Comparison of ENCODE assay signal across 8 cellular contexts in the genomic region with DNA sequence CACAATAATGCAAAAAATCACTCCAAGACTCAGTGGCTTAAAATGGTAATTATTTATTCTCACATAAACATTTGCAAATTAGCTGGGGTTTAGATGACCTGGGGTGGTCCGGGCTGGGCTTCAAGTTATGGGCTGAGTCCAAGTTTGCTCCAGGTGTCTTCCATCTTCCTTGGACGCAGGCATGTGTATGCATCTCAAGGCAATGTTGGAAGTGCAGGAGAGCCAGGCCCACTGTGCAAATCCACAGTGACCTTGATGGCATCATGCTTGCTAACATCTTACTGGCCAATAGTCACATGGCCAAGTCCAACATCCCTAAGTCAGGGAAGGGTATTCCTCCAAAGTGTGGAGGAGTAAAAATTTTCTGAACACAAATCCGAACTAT.
A peak's percentile ranks its signal among the peaks of the same experiment; 100 is the strongest.
DNase-seq lines count a peak whose midpoint lies in the region; ATAC-seq and TF ChIP-seq lines count a peak whose summit lies in the region.
"Not testable (repeated sequence)": the region's sequence is repeated elsewhere in the genome, so short reads cannot be mapped to it uniquely, and the experiment has no call there.

No MANE protein-coding gene starts in this region.

- not testable (repeated sequence) for ATAC-seq in WTC11

- not testable (repeated sequence) for H3K4ac ChIP-seq in H9 (ENCODE audit: low read depth, low read length); mesenchymal stem cell (ENCODE audit: low read depth in 1 of 2, low read length in 2 of 2)

- not testable (repeated sequence) for H3K36me3 ChIP-seq in PC-9 (ENCODE audit: low read depth); colonic mucosa; mesenchymal stem cell (ENCODE audit: control insufficient read depth in 1 of 2, insufficient read depth in 2 of 2, low read depth in 1 of 2, low read length in 2 of 2); ovary; transverse colon

- CTCF ChIA-PET in PC-9 (lab: Charles Lee), result not testable (repeated sequence)
- CTCF ChIA-PET in WTC11 (lab: Charles Lee), result interaction anchor here (2.3 kb wide), 1 partner anchor 22 kb away, joined by 8 read pairs; no protein-coding TSS in a partner anchor

- H2BK5ac ChIP-seq in H9 (ENCODE audit: insufficient read length, low read length); mesenchymal stem cell (ENCODE audit: low read depth, low read length, poor library complexity, severe bottlenecking): not testable (repeated sequence)

- H3K27me3 ChIP-seq in H9 (ENCODE audit: insufficient read depth, low read length); PC-9 (ENCODE audit: insufficient read depth, low read depth); colonic mucosa; mesenchymal stem cell (ENCODE audit: control insufficient read depth in 1 of 2, insufficient read depth in 1 of 2, low read length in 2 of 2); ovary; transverse colon: not testable (repeated sequence)

- WGBS in H9 (ENCODE audit: extremely low coverage, insufficient read length, low lambda C conversion rate), result no CpG with 5 or more reads among the region's 3 CpGs
- 73% methylated on average over 2 of the region's 3 CpGs for WGBS in mesenchymal stem cell
- WGBS in ovary, 3 donors, result 11 to 18% (median 17%) methylated on average over 3 of the region's 3 CpGs
- 61 to 70% methylated on average over 2 to 3 of the region's 3 CpGs for WGBS in transverse colon (ENCODE audit: low coverage in 1 of 2), 2 donors

- H2AFZ ChIP-seq in H9 (ENCODE audit: low read length); PC-9; mesenchymal stem cell (ENCODE audit: low read depth, low read length): not testable (repeated sequence)

- H3K4me2 ChIP-seq in H9 (ENCODE audit: insufficient read depth, insufficient read length, low read length); mesenchymal stem cell (ENCODE audit: low read length, poor library complexity, severe bottlenecking): not testable (repeated sequence)
- 0 out of 2 replicates have a peak overlapping the region, but pooled peaks have one; percentile 97 for H3K4me2 ChIP-seq in PC-9

- not testable (repeated sequence) for H3T11ph ChIP-seq in H9 (ENCODE audit: low read length)

- H3K79me1 ChIP-seq in H9 (ENCODE audit: insufficient read depth, low read depth, low read length, poor library complexity, severe bottlenecking); mesenchymal stem cell (replicated peaks; ENCODE audit: low read length, poor library complexity, severe bottlenecking): not testable (repeated sequence)

- not testable (repeated sequence) for H3K9me3 Mint-ChIP-seq in H9, WTC11

- peak overlapping the region; percentile 79 for H3K27ac ChIP-seq in C4-2B
- not testable (repeated sequence) for H3K27ac ChIP-seq in H9 (ENCODE audit: insufficient read length, low read depth, low read length); mesenchymal stem cell (ENCODE audit: low read length, poor library complexity, severe bottlenecking); ovary
- peak overlapping the region; percentile 99 for H3K27ac ChIP-seq in PC-9
- H3K27ac ChIP-seq in colonic mucosa, result peak overlapping the region; percentile 92
- H3K27ac ChIP-seq in transverse colon, result peak overlapping the region in 3 of 4 donors; percentile 86 to 91 (median 86)

- not testable (repeated sequence) for H3K9me2 ChIP-seq in PC-9 (ENCODE audit: insufficient read depth)

- H3K9me3 ChIP-seq in H9 (ENCODE audit: control insufficient read depth, low read depth, low read length); PC-9 (ENCODE audit: insufficient read depth, low read depth); colonic mucosa; mesenchymal stem cell (ENCODE audit: control insufficient read depth, low read length); ovary; transverse colon: not testable (repeated sequence)

- not testable (repeated sequence) for H2BK12ac ChIP-seq in H9 (ENCODE audit: insufficient read length, low read depth, low read length)
- peak overlapping the region; percentile 84 to 87 for H2BK12ac ChIP-seq in mesenchymal stem cell (ENCODE audit: low read length in 2 of 2)

- not testable (repeated sequence) for H3K56ac ChIP-seq in H9 (ENCODE audit: insufficient read length, low read depth, low read length)

- H3K79me2 ChIP-seq in H9 (ENCODE audit: insufficient read depth, low read length); PC-9 (ENCODE audit: low read depth): not testable (repeated sequence)

- not testable (repeated sequence) for H2BK20ac ChIP-seq in H9 (ENCODE audit: low read depth, low read length, poor library complexity, severe bottlenecking)

- H2BK15ac ChIP-seq in H9 (ENCODE audit: low read depth, low read length); mesenchymal stem cell (ENCODE audit: low read depth, poor library complexity, severe bottlenecking): not testable (repeated sequence)

- not testable (repeated sequence) for H2BK120ac ChIP-seq in H9 (ENCODE audit: low read depth, low read length, poor library complexity, severe bottlenecking); mesenchymal stem cell (ENCODE audit: low read depth, low read length)

- not testable (repeated sequence) for H4K5ac ChIP-seq in H9 (ENCODE audit: insufficient read length, low read depth, low read length)

- not testable (repeated sequence) for DNase-seq in H9; PC-9; WTC11 (ENCODE audit: low spot score); colonic mucosa; transverse colon
- DNase-seq in mesenchymal stem cell, result peak; percentile 38
- DNase-seq in ovary, result peak; percentile 35 to 58 (median 54)

- not testable (repeated sequence) for H3K18ac ChIP-seq in H9 (ENCODE audit: insufficient read length, low read depth, low read length)
- peak overlapping the region; percentile 74 to 81 for H3K18ac ChIP-seq in mesenchymal stem cell (ENCODE audit: low read depth in 1 of 2, low read length in 2 of 2)

- not testable (repeated sequence) for H3K23ac ChIP-seq in H9 (ENCODE audit: insufficient read length, low read depth, low read length); mesenchymal stem cell (ENCODE audit: low read length in 2 of 2)

- TF ChIP-seq POLR2A in ovary (IDR thresholded peaks at IDR 0.05); transverse colon (IDR thresholded peaks at IDR 0.05): not testable (repeated sequence)

- not testable (repeated sequence) for H4K20me1 ChIP-seq in H9 (ENCODE audit: control insufficient read depth, insufficient read depth, insufficient read length); PC-9 (ENCODE audit: insufficient read depth)

- in situ Hi-C loops in transverse colon (cut with MboI; ENCODE audit: low pct_ligation_motif_present in 1 of 4, low pct_unique_long_range_greater_than_20kb in 1 of 4, low sequenced_read_pairs in 3 of 4), result not testable (repeated sequence)

- H3K4me1 ChIP-seq in H9 (ENCODE audit: insufficient read depth, low read length); mesenchymal stem cell (ENCODE audit: control insufficient read depth, insufficient read depth, low read depth, low read length); ovary (ENCODE audit: insufficient read depth): not testable (repeated sequence)
- H3K4me1 ChIP-seq in PC-9 (replicated peaks; ENCODE audit: insufficient read depth) (peaks cover 45% of the 10 kb centered on the region), colonic mucosa (peaks cover 13% of the 10 kb centered on the region), transverse colon (peaks cover 16 to 65% (median 40%) of the 10 kb centered on the region in 4 donors)

- peak overlapping the region; percentile 80 to 87 (median 81); a peak in 5 of 7 replicates for H3K27ac Mint-ChIP-seq in H9
- peak overlapping the region; percentile 99 for H3K27ac Mint-ChIP-seq in WTC11

- not testable (repeated sequence) for BruUV-seq in PC-9 (replicated peaks; lab: Mats Ljungman, UMichigan)

- H3K9ac ChIP-seq in H9 (ENCODE audit: extremely low read depth, insufficient read length, low read length); colonic mucosa (ENCODE audit: low read depth in 2 of 2, low read length in 2 of 2); mesenchymal stem cell (ENCODE audit: low read length): not testable (repeated sequence)

- not testable (repeated sequence) for H3K27me3 Mint-ChIP-seq in H9 (ENCODE audit: low read depth); WTC11 (ENCODE audit: low read depth)

- H2AK5ac ChIP-seq in H9 (ENCODE audit: insufficient read length, low read length); mesenchymal stem cell (ENCODE audit: low read length, severe bottlenecking): not testable (repeated sequence)

- H3K4me3 Mint-ChIP-seq in H9, result peak overlapping the region in 1 of 2 experiments; percentile 1; a peak in 1 of 5 replicates
- H3K4me3 Mint-ChIP-seq in WTC11, result not testable (repeated sequence)

- not testable (repeated sequence) for TF ChIP-seq EP300 in ovary (IDR thresholded peaks at IDR 0.05); transverse colon (IDR thresholded peaks at IDR 0.05; ENCODE audit: low read depth)

- H3K23me2 ChIP-seq in H9 (ENCODE audit: insufficient read length, low read depth, low read length, poor library complexity, severe bottlenecking), result not testable (repeated sequence)

- H4K8ac ChIP-seq in H9 (replicated peaks; ENCODE audit: insufficient read length, low read depth, low read length); mesenchymal stem cell (ENCODE audit: low read length): not testable (repeated sequence)

- intact Hi-C loops in PC-9 (cut with micrococcal nuclease; ENCODE audit: unreplicated experiment); colonic mucosa (cut with DNase I); transverse colon (cut with DNase I; ENCODE audit: low total_unique reads): not testable (repeated sequence)
- intact Hi-C loops in ovary (cut with DNase I), result loop anchor here in 1 of 4 donors (10.0 kb wide), 1 partner anchor 199 kb away; no protein-coding TSS in a partner anchor

- H3F3A ChIP-seq in PC-9 (ENCODE audit: insufficient read depth, low read depth), result peaks cover 43% of the 10 kb centered on the region

- H3K14ac ChIP-seq in H9 (ENCODE audit: insufficient read depth, low read length); mesenchymal stem cell (ENCODE audit: low read length in 2 of 2): not testable (repeated sequence)

- H3K4me3 ChIP-seq in PC-9; colonic mucosa; mesenchymal stem cell (ENCODE audit: insufficient read depth in 1 of 2, low read depth in 1 of 2, low read length in 2 of 2); ovary; transverse colon: not testable (repeated sequence)

- not testable (repeated sequence) for H4K91ac ChIP-seq in H9 (ENCODE audit: insufficient read length, low read depth, low read length)
- H4K91ac ChIP-seq in mesenchymal stem cell (ENCODE audit: low read length), result peak overlapping the region; percentile 72

- POLR2A ChIA-PET in PC-9 (lab: Charles Lee; ENCODE audit: unreplicated experiment) (interaction anchor here (0.7 kb wide), 1 partner anchor 689 kb away, joined by 10 read pairs; no protein-coding TSS in a partner anchor), WTC11 (lab: Charles Lee) (interaction anchor here (1.0 kb wide), 1 partner anchor 125 kb away, joined by 3 read pairs; no protein-coding TSS in a partner anchor)

- H3K36me3 Mint-ChIP-seq in H9 (ENCODE audit: insufficient read depth in 1 of 3, low read depth in 3 of 3); WTC11: not testable (repeated sequence)

- H3K4me1 Mint-ChIP-seq in H9, result peaks cover 60 to 61% of the 10 kb centered on the region in 2 experiments
- H3K4me1 Mint-ChIP-seq in WTC11, result peaks cover 63% of the 10 kb centered on the region

- TF ChIP-seq CTCF in C4-2B (conservative IDR thresholded peaks at IDR 0.05); H9 (conservative IDR thresholded peaks at IDR 0.05); PC-9 (conservative IDR thresholded peaks at IDR 0.05); WTC11 (IDR thresholded peaks at IDR 0.05); colonic mucosa (IDR thresholded peaks at IDR 0.05); ovary (IDR thresholded peaks at IDR 0.05); transverse colon (IDR thresholded peaks at IDR 0.05): not testable (repeated sequence)
